In the genomic region with DNA sequence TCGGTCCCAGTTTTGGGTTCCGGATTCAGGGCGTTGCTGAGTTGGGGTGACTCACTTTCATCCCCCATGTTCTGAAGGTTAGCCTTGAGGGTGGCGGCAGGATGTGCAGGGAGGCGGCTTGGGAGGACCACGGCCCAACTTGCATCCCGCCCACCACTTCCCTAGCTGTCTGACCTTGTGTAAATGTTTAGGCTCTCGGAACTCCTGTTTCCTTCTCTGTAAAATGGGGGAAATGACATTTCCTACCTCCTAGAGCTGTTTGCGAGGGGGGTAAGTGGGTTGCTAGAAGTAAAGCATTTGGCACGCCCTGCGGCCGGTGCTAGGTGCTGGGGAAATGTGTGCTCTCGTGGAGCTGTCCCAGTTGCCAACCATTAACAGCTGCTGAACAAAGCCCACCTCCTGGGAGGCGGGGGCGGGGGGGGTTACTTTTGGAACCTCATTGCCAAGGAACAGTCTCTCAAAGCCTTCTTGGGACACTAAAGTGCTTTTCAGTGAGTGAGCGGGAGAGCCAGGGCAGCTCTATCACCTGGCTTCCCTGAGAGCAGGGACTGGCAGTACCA, we compare ENCODE assay signal across 8 cellular contexts. TPM values are rescaled to one million over a fixed set of nuclear protein-coding genes. Genes with fewer than 3 reads are reported as not detected.
DNase-seq lines count a peak whose midpoint lies in the region; ATAC-seq and TF ChIP-seq lines count a peak whose summit lies in the region.

No MANE protein-coding gene starts in this region.

- POLR2A ChIA-PET in activated CD4-positive, alpha-beta T cell treated with anti-CD3 and anti-CD28 coated beads, Interleukin-2, amount 10 ng/mL, durations not matched to agents 7 days and 5 days (lab: Charles Lee) = interaction anchor here (0.5 kb wide), 1 partner anchor 58 kb away, joined by 4 read pairs; no protein-coding TSS in a partner anchor

- H3K9me3 Mint-ChIP-seq in activated T-cell treated with anti-CD3 and anti-CD28 coated beads, Interleukin-2, amount 50 U/mL, for 24 hours = no peaks in the 10 kb centered on the region
- H3K9me3 Mint-ChIP-seq in mesothelial cell of epicardium (no peaks in the 10 kb centered on the region), type B pancreatic cell (no peaks in the 10 kb centered on the region)
- H3K9me3 Mint-ChIP-seq in activated CD4-positive, alpha-beta T cell treated with anti-CD3 and anti-CD28 coated beads, Interleukin-2, amount 10 ng/mL, durations not matched to agents 7 days and 5 days = no peaks in the 10 kb centered on the region

- H3K4me1 Mint-ChIP-seq in activated T-cell treated with anti-CD3 and anti-CD28 coated beads, Interleukin-2, amount 50 U/mL, for 24 hours (ENCODE audit: low read depth) = peaks cover 75% of the 10 kb centered on the region
- peaks cover 45% of the 10 kb centered on the region for H3K4me1 Mint-ChIP-seq in mesothelial cell of epicardium
- H3K4me1 Mint-ChIP-seq in type B pancreatic cell (ENCODE audit: unreplicated experiment) = peaks cover 37% of the 10 kb centered on the region
- peaks cover 57% of the 10 kb centered on the region for H3K4me1 Mint-ChIP-seq in activated CD4-positive, alpha-beta T cell treated with anti-CD3 and anti-CD28 coated beads, Interleukin-2, amount 10 ng/mL, durations not matched to agents 7 days and 5 days

- H3K36me3 Mint-ChIP-seq in activated T-cell treated with anti-CD3 and anti-CD28 coated beads, Interleukin-2, amount 50 U/mL, for 24 hours (ENCODE audit: low read depth) = peaks cover 59% of the 10 kb centered on the region
- H3K36me3 Mint-ChIP-seq in mesothelial cell of epicardium (peaks cover 23% of the 10 kb centered on the region), type B pancreatic cell (peaks cover 13% of the 10 kb centered on the region)
- peaks cover 35% of the 10 kb centered on the region for H3K36me3 Mint-ChIP-seq in activated CD4-positive, alpha-beta T cell treated with anti-CD3 and anti-CD28 coated beads, Interleukin-2, amount 10 ng/mL, durations not matched to agents 7 days and 5 days (ENCODE audit: low read depth)

- H3K4me3 ChIP-seq in coronary artery = peak overlapping the region; percentile 73

- H3K27me3 Mint-ChIP-seq in activated T-cell treated with anti-CD3 and anti-CD28 coated beads, Interleukin-2, amount 50 U/mL, for 24 hours = no peaks in the 10 kb centered on the region
- H3K27me3 Mint-ChIP-seq in mesothelial cell of epicardium (ENCODE audit: low read depth) = no peaks in the 10 kb centered on the region
- no peaks in the 10 kb centered on the region for H3K27me3 Mint-ChIP-seq in type B pancreatic cell
- no peaks in the 10 kb centered on the region for H3K27me3 Mint-ChIP-seq in activated CD4-positive, alpha-beta T cell treated with anti-CD3 and anti-CD28 coated beads, Interleukin-2, amount 10 ng/mL, durations not matched to agents 7 days and 5 days

- no peak for TF ChIP-seq CTCF in coronary artery (IDR thresholded peaks at IDR 0.05)
- no peak for TF ChIP-seq CTCF in mesothelial cell of epicardium (IDR thresholded peaks at IDR 0.05; ENCODE audit: unreplicated experiment)
- no peak for TF ChIP-seq CTCF in type B pancreatic cell (conservative IDR thresholded peaks at IDR 0.05)

- H3K4me3 Mint-ChIP-seq in activated T-cell treated with anti-CD3 and anti-CD28 coated beads, Interleukin-2, amount 50 U/mL, for 24 hours = peak overlapping the region; percentile 70
- H3K4me3 Mint-ChIP-seq in mesothelial cell of epicardium (peak overlapping the region; percentile 77), type B pancreatic cell (peak overlapping the region; percentile 95)
- H3K4me3 Mint-ChIP-seq in activated CD4-positive, alpha-beta T cell treated with anti-CD3 and anti-CD28 coated beads, Interleukin-2, amount 10 ng/mL, durations not matched to agents 7 days and 5 days = no peak overlapping the region

- DNase-seq in activated T-cell treated with anti-CD3 and anti-CD28 coated beads, Interleukin-2, amount 50 U/mL, for 24 hours = no peak
- DNase-seq in activated T-cell treated with anti-CD3 and anti-CD28 coated beads for 4 hours (no peak), coronary artery (ENCODE audit: low spot score) (peak; percentile 72), mesothelial cell of epicardium (ENCODE audit: low spot score in 2 of 2, unreplicated experiment in 2 of 2) (no peak), type B pancreatic cell (ENCODE audit: extremely low spot score, unreplicated experiment) (no peak), RPMI8226 (no peak)
- DNase-seq in activated CD4-positive, alpha-beta T cell treated with anti-CD3 and anti-CD28 coated beads, Interleukin-2, amount 10 ng/mL, durations not matched to agents 7 days and 5 days = no peak

- H3K27ac Mint-ChIP-seq in activated T-cell treated with anti-CD3 and anti-CD28 coated beads, Interleukin-2, amount 50 U/mL, for 24 hours = peak overlapping the region; percentile 76
- H3K27ac Mint-ChIP-seq in mesothelial cell of epicardium (peak overlapping the region; percentile 100), type B pancreatic cell (peak overlapping the region; percentile 100)
- H3K27ac Mint-ChIP-seq in activated CD4-positive, alpha-beta T cell treated with anti-CD3 and anti-CD28 coated beads, Interleukin-2, amount 10 ng/mL, durations not matched to agents 7 days and 5 days = no peak overlapping the region

- ATAC-seq in HG03342 (IDR thresholded peaks at IDR 0.05; ENCODE audit: unreplicated experiment) = no peak

- CTCF ChIA-PET in activated CD4-positive, alpha-beta T cell treated with anti-CD3 and anti-CD28 coated beads, Interleukin-2, amount 10 ng/mL, durations not matched to agents 7 days and 5 days (lab: Charles Lee) = interaction anchor here (0.9 to 4.5 kb wide), 6 partner anchors 8 to 17 kb away, joined by 4 to 33 read pairs (median 6); no protein-coding TSS in a partner anchor

- peak overlapping the region; percentile 95 for H3K27ac ChIP-seq in coronary artery

RNA-seq across cellular contexts. Expression of gene PTGES2, which starts 27.5 kb away (rescaled TPM):
- 70.0 to 74.8 TPM (median 72.6 TPM) in 3 replicates for total RNA-seq in mesothelial cell of epicardium
- 67.2 and 85.0 TPM in 2 replicates for total RNA-seq in type B pancreatic cell (ENCODE audit: low replicate concordance)
- 10 to 100 TPM; 57.2 to 59.9 TPM for total RNA-seq in activated CD4-positive, alpha-beta T cell treated with anti-CD3 and anti-CD28 coated beads, Interleukin-2, amount 10 ng/mL, durations not matched to agents 7 days and 5 days

RNA-seq across cellular contexts. Expression of gene SLC25A25, which starts 32.0 kb away (rescaled TPM):
- total RNA-seq in mesothelial cell of epicardium (24.2 to 26.4 TPM (median 26.2 TPM) in 3 replicates), type B pancreatic cell (ENCODE audit: low replicate concordance) (19.1 and 39.0 TPM in 2 replicates)
- 10 to 100 TPM; 14.6 to 18.4 TPM for total RNA-seq in activated CD4-positive, alpha-beta T cell treated with anti-CD3 and anti-CD28 coated beads, Interleukin-2, amount 10 ng/mL, durations not matched to agents 7 days and 5 days

RNA-seq across cellular contexts. Expression of gene NAIF1, which starts 32.9 kb away (rescaled TPM):
- total RNA-seq in mesothelial cell of epicardium = 8.5 to 9.2 TPM (median 8.9 TPM) in 3 replicates
- 6.7 and 10.3 TPM in 2 replicates for total RNA-seq in type B pancreatic cell (ENCODE audit: low replicate concordance)
- total RNA-seq in activated CD4-positive, alpha-beta T cell treated with anti-CD3 and anti-CD28 coated beads, Interleukin-2, amount 10 ng/mL, durations not matched to agents 7 days and 5 days = 10 to 100 TPM; 13.9 to 14.2 TPM

RNA-seq across cellular contexts. Expression of gene LCN2, which starts 49.2 kb away (rescaled TPM):
- total RNA-seq in mesothelial cell of epicardium (not detected in 3 replicates), type B pancreatic cell (ENCODE audit: low replicate concordance) (10.7 and 12.4 TPM in 2 replicates)
- not detected for total RNA-seq in activated CD4-positive, alpha-beta T cell treated with anti-CD3 and anti-CD28 coated beads, Interleukin-2, amount 10 ng/mL, durations not matched to agents 7 days and 5 days
